Comparison of ENCODE assay signal across 16 cellular contexts in genomic region chrX:150405576-150405975, GRCh38. TPM values are rescaled to one million over a fixed set of nuclear protein-coding genes. Genes with fewer than 3 reads are reported as not detected.
A peak's percentile ranks its signal among the peaks of the same experiment; 100 is the strongest.
DNase-seq lines count a peak whose midpoint lies in the region; ATAC-seq and TF ChIP-seq lines count a peak whose summit lies in the region.
"Had no signal": no experiment of that assay in that cellular context is flagged by ENCODE, and none has a peak within 500 bp of the region (broad histone marks: within the 10 kb centered on the region; RNA-seq: fewer than 3 reads in every experiment).

No MANE protein-coding gene starts in this region.

- TF ChIP-seq CTCF in PC-3 (conservative IDR thresholded peaks at IDR 0.05; ENCODE audit: low read depth, low read length) (peak; percentile 52), fibroblast of pulmonary artery (IDR thresholded peaks at IDR 0.05; ENCODE audit: low read length, missing control alignments) (peak; percentile 9)

- no TSS peak for BruUV-seq in PC-3 (replicated peaks; lab: Mats Ljungman, UMichigan)

- no peaks in the 10 kb centered on the region for H3K27me3 ChIP-seq in PC-3 (ENCODE audit: low read length)
- H3K27me3 ChIP-seq: esophagus squamous epithelium, Peyer's patch had no signal

- no peaks in the 10 kb centered on the region for H3F3A ChIP-seq in PC-3 (ENCODE audit: low read length, unreplicated experiment)

- H3K36me3 ChIP-seq in PC-3 (ENCODE audit: low read depth, low read length): no peaks in the 10 kb centered on the region
- H3K36me3 ChIP-seq: esophagus squamous epithelium, Peyer's patch had no signal

- H3K79me2 ChIP-seq in PC-3 (ENCODE audit: low read length): no peaks in the 10 kb centered on the region

- no peaks in the 10 kb centered on the region for H3K9me3 ChIP-seq in PC-3 (ENCODE audit: low read length)
- H3K9me3 ChIP-seq: esophagus squamous epithelium, mucosa of descending colon, Peyer's patch had no signal

- H3K27ac ChIP-seq in PC-3 (ENCODE audit: low read length): no peak overlapping the region
- H3K27ac ChIP-seq: esophagus squamous epithelium, Peyer's patch had no signal

- POLR2A ChIA-PET in PC-3 (lab: Charles Lee; ENCODE audit: unreplicated experiment): no interaction called here

- DNase-seq in stimulated activated CD4-positive, alpha-beta T cell treated with anti-CD3 and anti-CD28 coated beads, Interleukin-15, amount 100 ng/mL, for 24 hours: peak; percentile 4
- no peak for DNase-seq in stimulated activated CD4-positive, alpha-beta T cell treated with anti-CD3 and anti-CD28 coated beads, Interleukin-2, amount 100 ng/mL, for 24 hours
- DNase-seq in PC-3: peak; percentile 14
- DNase-seq in fibroblast of pulmonary artery (ENCODE audit: low read depth): no peak
- DNase-seq in dedifferentiated amniotic fluid mesenchymal stem cell (ENCODE audit: extremely low spot score): no peak
- DNase-seq in C1 segment of cervical spinal cord (lab: John Stamatoyannopoulos, UW): no peak
- DNase-seq in NCI-H1092 treated with DMSO at 0.1 percent for 48 hours (lab: John Stamatoyannopoulos, UW): no peak
- DNase-seq in NCI-H345 (lab: John Stamatoyannopoulos, UW): no peak
- DNase-seq: activated CD4-positive, alpha-beta memory T cell treated with anti-CD3 and anti-CD28 coated beads, Interleukin-2, amount 10 ng/mL, durations not matched to agents 7 days and 5 days; cerebellar nuclear complex; esophagus squamous epithelium; Peyer's patch; stimulated activated CD4-positive, alpha-beta T cell treated with anti-CD3 and anti-CD28 coated beads, Interleukin-4, amount 100 ng/mL, for 24 hours; stimulated activated naive CD4-positive, alpha-beta T cell had no signal

- intact Hi-C loops in PC-3 (cut with micrococcal nuclease): no loop called here

- no peak overlapping the region for H3K4me2 ChIP-seq in PC-3 (ENCODE audit: low read length)

- no peak overlapping the region for H3K4me3 ChIP-seq in PC-3 (ENCODE audit: low read length)
- H3K4me3 ChIP-seq in fibroblast of pulmonary artery (replicated peaks; ENCODE audit: low read depth, low read length): no peak overlapping the region
- H3K4me3 ChIP-seq: esophagus squamous epithelium, mucosa of descending colon, Peyer's patch had no signal

- CTCF ChIA-PET in PC-3 (lab: Charles Lee): no interaction called here

- ATAC-seq in PC-3: no peak
- ATAC-seq: mucosa of descending colon had no signal

- H2AFZ ChIP-seq in PC-3 (ENCODE audit: low read length): no peak overlapping the region

- no peaks in the 10 kb centered on the region for H3K9me2 ChIP-seq in PC-3 (replicated peaks; ENCODE audit: low read length)

- H4K20me1 ChIP-seq in PC-3 (ENCODE audit: low read length): no peaks in the 10 kb centered on the region

- no peak overlapping the region for H3K9ac ChIP-seq in PC-3 (ENCODE audit: low read length)

- no peaks in the 10 kb centered on the region for H3K4me1 ChIP-seq in PC-3 (ENCODE audit: insufficient read depth, low read length)
- H3K4me1 ChIP-seq: esophagus squamous epithelium, Peyer's patch had no signal

RNA-seq across cellular contexts. Expression of gene MAMLD1, which starts 42.5 kb away (rescaled TPM):
- 2.8 and 3.6 TPM in 2 replicates for total RNA-seq in PC-3 (2014; rRNA removed)
- total RNA-seq: G401 had no signal

Comparison
In these comparisons a context has a peak if more than half of its experiments do, and no peak if none do; other contexts are left out.
1. DNase-seq: peak in stimulated activated CD4-positive, alpha-beta T cell treated with anti-CD3 and anti-CD28 coated beads, Interleukin-15, amount 100 ng/mL, for 24 hours (single experiment) and PC-3 (single experiment); none in stimulated activated CD4-positive, alpha-beta T cell treated with anti-CD3 and anti-CD28 coated beads, Interleukin-2, amount 100 ng/mL, for 24 hours (0 of 2), fibroblast of pulmonary artery (single experiment), dedifferentiated amniotic fluid mesenchymal stem cell (single experiment), C1 segment of cervical spinal cord (0 of 14), NCI-H1092 treated with DMSO at 0.1 percent for 48 hours (single experiment) and NCI-H345 (single experiment).